Comparison of ENCODE assay signal across 2 cellular contexts in genomic region chr5:45042283-45042682, GRCh38.
TF ChIP-seq lines count a peak whose summit lies in the region.

No MANE protein-coding gene starts in this region.

TF ChIP-seq in A549, 52 proteins besides CTCF, POLR2A, EP300 and RAD21 (continued from another document):
- no peak for TF ChIP-seq USF2 (IDR thresholded peaks at IDR 0.05)
- peak; percentile 60 for TF ChIP-seq MAFK (IDR thresholded peaks at IDR 0.05; ENCODE audit: partially characterized antibody)
- TF ChIP-seq EHMT2 (IDR thresholded peaks at IDR 0.05; ENCODE audit: low read depth): no peak
- no peak for TF ChIP-seq ZNF302 (CRISPR knock-in tag; IDR thresholded peaks at IDR 0.05)
- TF ChIP-seq NFE2L2 (conservative IDR thresholded peaks at IDR 0.05; ENCODE audit: low read length): peak; percentile 54
- TF ChIP-seq, protein P1, sequence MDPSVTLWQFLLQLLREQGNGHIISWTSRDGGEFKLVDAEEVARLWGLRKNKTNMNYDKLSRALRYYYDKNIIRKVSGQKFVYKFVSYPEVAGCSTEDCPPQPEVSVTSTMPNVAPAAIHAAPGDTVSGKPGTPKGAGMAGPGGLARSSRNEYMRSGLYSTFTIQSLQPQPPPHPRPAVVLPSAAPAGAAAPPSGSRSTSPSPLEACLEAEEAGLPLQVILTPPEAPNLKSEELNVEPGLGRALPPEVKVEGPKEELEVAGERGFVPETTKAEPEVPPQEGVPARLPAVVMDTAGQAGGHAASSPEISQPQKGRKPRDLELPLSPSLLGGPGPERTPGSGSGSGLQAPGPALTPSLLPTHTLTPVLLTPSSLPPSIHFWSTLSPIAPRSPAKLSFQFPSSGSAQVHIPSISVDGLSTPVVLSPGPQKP (IDR thresholded peaks at IDR 0.05; ENCODE audit: low read depth, low read length): no peak
- TF ChIP-seq HOXB13 (CRISPR knock-in tag; IDR thresholded peaks at IDR 0.05; ENCODE audit: low read depth): no peak
- no peak for TF ChIP-seq CBX2 (IDR thresholded peaks at IDR 0.05; ENCODE audit: borderline replicate concordance, low read depth)
- TF ChIP-seq, protein P2, sequence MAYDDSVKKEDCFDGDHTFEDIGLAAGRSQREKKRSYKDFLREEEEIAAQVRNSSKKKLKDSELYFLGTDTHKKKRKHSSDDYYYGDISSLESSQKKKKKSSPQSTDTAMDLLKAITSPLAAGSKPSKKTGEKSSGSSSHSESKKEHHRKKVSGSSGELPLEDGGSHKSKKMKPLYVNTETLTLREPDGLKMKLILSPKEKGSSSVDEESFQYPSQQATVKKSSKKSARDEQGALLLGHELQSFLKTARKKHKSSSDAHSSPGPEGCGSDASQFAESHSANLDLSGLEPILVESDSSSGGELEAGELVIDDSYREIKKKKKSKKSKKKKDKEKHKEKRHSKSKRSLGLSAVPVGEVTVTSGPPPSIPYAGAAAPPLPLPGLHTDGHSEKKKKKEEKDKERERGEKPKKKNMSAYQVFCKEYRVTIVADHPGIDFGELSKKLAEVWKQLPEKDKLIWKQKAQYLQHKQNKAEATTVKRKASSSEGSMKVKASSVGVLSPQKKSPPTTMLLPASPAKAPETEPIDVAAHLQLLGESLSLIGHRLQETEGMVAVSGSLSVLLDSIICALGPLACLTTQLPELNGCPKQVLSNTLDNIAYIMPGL (CRISPR knock-in tag; IDR thresholded peaks at IDR 0.05; ENCODE audit: borderline replicate concordance): no peak
- no peak for TF ChIP-seq BHLHE40 (IDR thresholded peaks at IDR 0.05; ENCODE audit: low read depth, low read length)
- TF ChIP-seq KDM1A (IDR thresholded peaks at IDR 0.05; ENCODE audit: low read depth): no peak
- TF ChIP-seq JUN (IDR thresholded peaks at IDR 0.05): no peak
- TF ChIP-seq SMC3 (IDR thresholded peaks at IDR 0.05): no peak

TF ChIP-seq in HCT116, 20 proteins besides CTCF, POLR2A, EP300 and RAD21 (continued from another document):
- TF ChIP-seq, protein P3, sequence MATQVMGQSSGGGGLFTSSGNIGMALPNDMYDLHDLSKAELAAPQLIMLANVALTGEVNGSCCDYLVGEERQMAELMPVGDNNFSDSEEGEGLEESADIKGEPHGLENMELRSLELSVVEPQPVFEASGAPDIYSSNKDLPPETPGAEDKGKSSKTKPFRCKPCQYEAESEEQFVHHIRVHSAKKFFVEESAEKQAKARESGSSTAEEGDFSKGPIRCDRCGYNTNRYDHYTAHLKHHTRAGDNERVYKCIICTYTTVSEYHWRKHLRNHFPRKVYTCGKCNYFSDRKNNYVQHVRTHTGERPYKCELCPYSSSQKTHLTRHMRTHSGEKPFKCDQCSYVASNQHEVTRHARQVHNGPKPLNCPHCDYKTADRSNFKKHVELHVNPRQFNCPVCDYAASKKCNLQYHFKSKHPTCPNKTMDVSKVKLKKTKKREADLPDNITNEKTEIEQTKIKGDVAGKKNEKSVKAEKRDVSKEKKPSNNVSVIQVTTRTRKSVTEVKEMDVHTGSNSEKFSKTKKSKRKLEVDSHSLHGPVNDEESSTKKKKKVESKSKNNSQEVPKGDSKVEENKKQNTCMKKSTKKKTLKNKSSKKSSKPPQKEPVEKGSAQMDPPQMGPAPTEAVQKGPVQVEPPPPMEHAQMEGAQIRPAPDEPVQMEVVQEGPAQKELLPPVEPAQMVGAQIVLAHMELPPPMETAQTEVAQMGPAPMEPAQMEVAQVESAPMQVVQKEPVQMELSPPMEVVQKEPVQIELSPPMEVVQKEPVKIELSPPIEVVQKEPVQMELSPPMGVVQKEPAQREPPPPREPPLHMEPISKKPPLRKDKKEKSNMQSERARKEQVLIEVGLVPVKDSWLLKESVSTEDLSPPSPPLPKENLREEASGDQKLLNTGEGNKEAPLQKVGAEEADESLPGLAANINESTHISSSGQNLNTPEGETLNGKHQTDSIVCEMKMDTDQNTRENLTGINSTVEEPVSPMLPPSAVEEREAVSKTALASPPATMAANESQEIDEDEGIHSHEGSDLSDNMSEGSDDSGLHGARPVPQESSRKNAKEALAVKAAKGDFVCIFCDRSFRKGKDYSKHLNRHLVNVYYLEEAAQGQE (IDR thresholded peaks at IDR 0.05; ENCODE audit: low read depth): no peak
- no peak for TF ChIP-seq ELF1 (IDR thresholded peaks at IDR 0.05; ENCODE audit: borderline replicate concordance, low read depth)
- TF ChIP-seq CEBPB (IDR thresholded peaks at IDR 0.05; ENCODE audit: low read depth): no peak
- no peak for TF ChIP-seq SP1 (IDR thresholded peaks at IDR 0.05; ENCODE audit: low read depth)
- TF ChIP-seq TCF7L2 (IDR thresholded peaks at IDR 0.05; ENCODE audit: borderline replicate concordance, extremely low read depth, insufficient read depth, insufficient read length): no peak
- no peak for TF ChIP-seq YY1 (IDR thresholded peaks at IDR 0.05; ENCODE audit: extremely low read depth, insufficient replicate concordance, low read depth, low read length)
- TF ChIP-seq, protein P4, sequence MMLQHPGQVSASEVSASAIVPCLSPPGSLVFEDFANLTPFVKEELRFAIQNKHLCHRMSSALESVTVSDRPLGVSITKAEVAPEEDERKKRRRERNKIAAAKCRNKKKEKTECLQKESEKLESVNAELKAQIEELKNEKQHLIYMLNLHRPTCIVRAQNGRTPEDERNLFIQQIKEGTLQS (IDR thresholded peaks at IDR 0.05): no peak
TF ChIP-seq in HCT116: peak in this region for 0.
